Comparison of ENCODE assay signal across 8 cellular contexts in genomic region chr1:1040004-1040991, GRCh38. TPM values are rescaled to one million over a fixed set of nuclear protein-coding genes. Genes with fewer than 3 reads are reported as not detected.
A peak's percentile ranks its signal among the peaks of the same experiment; 100 is the strongest.
DNase-seq lines count a peak whose midpoint lies in the region; ATAC-seq and TF ChIP-seq lines count a peak whose summit lies in the region.

No MANE protein-coding gene starts in this region.

- POLR2A ChIA-PET in BJ (lab: Charles Lee), result interaction anchor here (0.6 kb wide), 2 partner anchors 20 to 42 kb away, joined by 3 to 5 read pairs; partner anchors contain the start of gene AGRN

- H3K27me3 ChIP-seq in BJ (ENCODE audit: control insufficient read depth, insufficient read depth, low read length), result no peaks in the 10 kb centered on the region

- peak; percentile 45 for ATAC-seq in GM21360 (IDR thresholded peaks at IDR 0.05; ENCODE audit: unreplicated experiment)

- H3K4me3 ChIP-seq in BJ (ENCODE audit: low read depth, low read length) (peak overlapping the region; percentile 40), epithelial cell of esophagus (ENCODE audit: low read length) (peak overlapping the region; percentile 2)

- no peak for DNase-seq in BJ (ENCODE audit: low read depth)
- peak; percentile 26 for DNase-seq in NCI-H510A treated with DMSO at 0.1 percent for 48 hours (lab: John Stamatoyannopoulos, UW)
- peak; percentile 66 for DNase-seq in activated T-cell treated with anti-CD3 and anti-CD28 coated beads for 4 hours
- peak; percentile 93 for DNase-seq in epithelial cell of esophagus (ENCODE audit: low read depth)
- peak; percentile 57 for DNase-seq in myocyte (ENCODE audit: low read depth)
- DNase-seq in stimulated activated CD8-positive, alpha-beta memory T cell treated with anti-CD3 and anti-CD28 coated beads, Interleukin-7, amount 100 ng/mL, for 4 hours (ENCODE audit: low read depth in 2 of 2), result peak; percentile 33 to 74
- no peak for DNase-seq in OCI-M2 (lab: John Stamatoyannopoulos, UW; ENCODE audit: unreplicated experiment)

- CTCF ChIA-PET in BJ (lab: Yijun Ruan, JAX), result interaction anchor here (0.6 to 3.8 kb wide), 14 partner anchors 8 to 217 kb away, joined by 3 to 13 read pairs (median 4); no protein-coding TSS in a partner anchor

- TF ChIP-seq CTCF in BJ (IDR thresholded peaks at IDR 0.05; ENCODE audit: insufficient read depth, low read depth, low read length) (peak; percentile 31), epithelial cell of esophagus (IDR thresholded peaks at IDR 0.05; ENCODE audit: insufficient read depth, low read depth, low read length, missing control alignments) (no peak)

- peaks cover 31% of the 10 kb centered on the region for H3K36me3 ChIP-seq in BJ (ENCODE audit: control insufficient read depth, insufficient read depth, low read length)

RNA-seq across cellular contexts. Expression of gene AGRN, which starts 20.4 kb away (rescaled TPM):
- 32.7 and 41.2 TPM in 2 replicates for polyA plus RNA-seq in BJ (2011; rRNA removed)
- 20.4 and 22.9 TPM in 2 replicates for polyA minus RNA-seq in BJ (2011; rRNA and poly(A)+ RNA removed)
- 108 and 171 TPM in 2 replicates for total RNA-seq in myocyte
- 125 TPM for polyA plus RNA-seq in myocyte (2012)

RNA-seq across cellular contexts. Expression of gene ISG15, which starts 27.0 kb away (rescaled TPM):
- polyA plus RNA-seq in BJ (2011; rRNA removed), result 73.0 and 86.8 TPM in 2 replicates
- polyA minus RNA-seq in BJ (2011; rRNA and poly(A)+ RNA removed), result 8.7 and 9.7 TPM in 2 replicates
- total RNA-seq in myocyte, result 103 and 148 TPM in 2 replicates
- polyA plus RNA-seq in myocyte (2012), result 62.8 TPM

RNA-seq across cellular contexts. Expression of gene RNF223, which starts 33.8 kb away (rescaled TPM):
- polyA plus RNA-seq in BJ (2011; rRNA removed), result not detected in 2 replicates
- polyA minus RNA-seq in BJ (2011; rRNA and poly(A)+ RNA removed), result not detected in 2 replicates
- 0.05 and 0.83 TPM in 2 replicates for total RNA-seq in myocyte
- not detected for polyA plus RNA-seq in myocyte (2012)

RNA-seq across cellular contexts. Expression of gene HES4, which starts 40.4 kb away (rescaled TPM):
- polyA plus RNA-seq in BJ (2011; rRNA removed), result 5.6 and 10.8 TPM in 2 replicates
- polyA minus RNA-seq in BJ (2011; rRNA and poly(A)+ RNA removed), result 1.7 and 2.0 TPM in 2 replicates
- 45.8 and 63.9 TPM in 2 replicates for total RNA-seq in myocyte
- 11.3 TPM for polyA plus RNA-seq in myocyte (2012)

RNA-seq across cellular contexts. Expression of gene PERM1, which starts 58.4 kb away (rescaled TPM):
- not detected in 2 replicates for polyA plus RNA-seq in BJ (2011; rRNA removed)
- not detected in 2 replicates for polyA minus RNA-seq in BJ (2011; rRNA and poly(A)+ RNA removed)
- total RNA-seq in myocyte, result 1.4 TPM in 1 of 2 replicates, not detected in the other
- polyA plus RNA-seq in myocyte (2012), result 0.09 TPM

Comparison
In these comparisons a context has a peak if more than half of its experiments do, and no peak if none do; other contexts are left out.
1. DNase-seq: peak in NCI-H510A treated with DMSO at 0.1 percent for 48 hours (single experiment), activated T-cell treated with anti-CD3 and anti-CD28 coated beads for 4 hours (single experiment), epithelial cell of esophagus (single experiment), myocyte (single experiment) and stimulated activated CD8-positive, alpha-beta memory T cell treated with anti-CD3 and anti-CD28 coated beads, Interleukin-7, amount 100 ng/mL, for 4 hours (2 of 2); none in BJ (single experiment) and OCI-M2 (single experiment).